Comparison of ENCODE assay signal across 1 cellular context in the genomic region with DNA sequence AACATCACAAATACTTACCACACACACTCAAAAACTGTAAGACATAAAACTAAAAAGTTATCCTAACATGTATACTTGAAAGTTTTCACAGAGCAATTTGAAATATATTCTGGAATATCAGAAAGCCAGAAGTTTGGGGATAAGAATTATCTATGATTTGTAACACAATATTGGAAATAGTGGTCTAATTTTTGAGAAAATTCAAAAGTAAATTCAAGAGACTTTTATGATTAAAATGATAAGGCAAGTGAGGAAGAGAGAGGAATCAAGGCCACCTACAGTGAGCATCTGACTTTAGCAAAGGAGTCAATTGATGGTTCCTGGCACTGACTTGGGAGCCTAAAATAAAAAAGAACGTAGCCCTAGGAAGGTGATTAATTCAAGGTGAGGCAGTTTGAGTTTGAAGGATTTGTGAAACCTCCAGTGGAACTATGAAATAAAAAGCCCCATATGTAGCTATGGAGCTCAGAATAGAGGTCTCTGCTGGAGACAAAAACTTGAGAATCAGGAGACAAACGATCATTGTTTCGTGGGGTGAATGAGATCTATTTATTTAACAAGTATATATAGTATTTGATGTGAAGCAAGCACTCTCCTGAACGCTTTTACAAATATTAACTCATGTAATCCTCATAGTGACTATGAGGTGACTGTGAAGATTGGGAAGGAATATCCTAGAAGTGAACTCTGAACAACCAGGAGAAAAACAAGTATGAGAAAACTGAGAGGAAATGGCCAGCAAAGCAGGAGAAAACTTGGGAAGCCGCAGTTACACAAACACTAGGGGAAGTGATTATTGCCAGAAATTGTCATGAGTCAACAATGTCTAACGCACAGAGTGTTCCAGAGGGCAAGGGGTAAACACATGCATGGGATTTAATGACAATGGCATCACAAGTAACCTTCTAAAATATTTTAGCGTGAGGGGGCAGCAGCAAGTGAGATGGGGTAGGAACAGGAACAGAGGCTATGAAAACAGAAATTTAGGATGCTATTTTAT.
TF ChIP-seq lines count a peak whose summit lies in the region.

No MANE protein-coding gene starts in this region.

TF ChIP-seq in HepG2, 621 proteins besides CTCF, POLR2A, EP300 and RAD21 (continued from another document and continues in another):
- no peak for TF ChIP-seq ARNT (IDR thresholded peaks at IDR 0.05)
- peak; percentile 85; the same call in 1 of the 2 replicates for TF ChIP-seq ZBTB3 (CRISPR knock-in tag; IDR thresholded peaks at IDR 0.05; ENCODE audit: borderline replicate concordance, low read depth)
- no peak for TF ChIP-seq REL (CRISPR knock-in tag; conservative IDR thresholded peaks at IDR 0.05)
- TF ChIP-seq ZSCAN30 (CRISPR knock-in tag; IDR thresholded peaks at IDR 0.05): no peak; the same call in 1 of the 2 replicates
- peak; percentile 97 for TF ChIP-seq IKZF5 (CRISPR knock-in tag; IDR thresholded peaks at IDR 0.05)
- no peak for TF ChIP-seq ZFY (CRISPR knock-in tag; IDR thresholded peaks at IDR 0.05)
- no peak; the same call in 1 of the 2 replicates for TF ChIP-seq MTA1 (CRISPR knock-in tag; IDR thresholded peaks at IDR 0.05; ENCODE audit: borderline replicate concordance)
- no peak for TF ChIP-seq ZBTB46 (CRISPR knock-in tag; IDR thresholded peaks at IDR 0.05; ENCODE audit: borderline replicate concordance)
- peak; percentile 59 for TF ChIP-seq DMAP1 (CRISPR knock-in tag; IDR thresholded peaks at IDR 0.05)
- TF ChIP-seq ZBTB26 (CRISPR knock-in tag; IDR thresholded peaks at IDR 0.05; ENCODE audit: borderline replicate concordance): peak; percentile 71; the same call in 1 of the 2 replicates
- peak; percentile 84; the same call in 1 of the 2 replicates for TF ChIP-seq ZNF607 (CRISPR knock-in tag; IDR thresholded peaks at IDR 0.05; ENCODE audit: borderline replicate concordance)
- peak; percentile 71; the same call in 1 of the 2 replicates for TF ChIP-seq SPEN (CRISPR knock-in tag; IDR thresholded peaks at IDR 0.05; ENCODE audit: low read depth)
- TF ChIP-seq, protein P1, sequence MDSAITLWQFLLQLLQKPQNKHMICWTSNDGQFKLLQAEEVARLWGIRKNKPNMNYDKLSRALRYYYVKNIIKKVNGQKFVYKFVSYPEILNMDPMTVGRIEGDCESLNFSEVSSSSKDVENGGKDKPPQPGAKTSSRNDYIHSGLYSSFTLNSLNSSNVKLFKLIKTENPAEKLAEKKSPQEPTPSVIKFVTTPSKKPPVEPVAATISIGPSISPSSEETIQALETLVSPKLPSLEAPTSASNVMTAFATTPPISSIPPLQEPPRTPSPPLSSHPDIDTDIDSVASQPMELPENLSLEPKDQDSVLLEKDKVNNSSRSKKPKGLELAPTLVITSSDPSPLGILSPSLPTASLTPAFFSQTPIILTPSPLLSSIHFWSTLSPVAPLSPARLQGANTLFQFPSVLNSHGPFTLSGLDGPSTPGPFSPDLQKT (CRISPR knock-in tag; IDR thresholded peaks at IDR 0.05; ENCODE audit: borderline replicate concordance): no peak
- peak; percentile 21; the same call in 1 of the 2 replicates for TF ChIP-seq POLR2AphosphoS5 (IDR thresholded peaks at IDR 0.05; ENCODE audit: low read depth, low read length)
- TF ChIP-seq ZNF232 (CRISPR knock-in tag; IDR thresholded peaks at IDR 0.05; ENCODE audit: borderline replicate concordance): peak; percentile 87; the same call in 1 of the 2 replicates
- TF ChIP-seq HOXA5 (CRISPR knock-in tag; IDR thresholded peaks at IDR 0.05): peak; percentile 91
- TF ChIP-seq ELF1 (CRISPR knock-in tag; IDR thresholded peaks at IDR 0.05): peak; percentile 55
- TF ChIP-seq ATF7-NPFF (CRISPR knock-in tag; IDR thresholded peaks at IDR 0.05; ENCODE audit: low read depth): 0 out of 2 replicates have a peak, but pooled peaks have one; percentile 58
- 0 out of 2 replicates have a peak, but pooled peaks have one; percentile 46 for TF ChIP-seq ZFP62 (CRISPR knock-in tag; IDR thresholded peaks at IDR 0.05)
- no peak for TF ChIP-seq ZSCAN20 (CRISPR knock-in tag; IDR thresholded peaks at IDR 0.05; ENCODE audit: borderline replicate concordance)
- TF ChIP-seq, protein P2, sequence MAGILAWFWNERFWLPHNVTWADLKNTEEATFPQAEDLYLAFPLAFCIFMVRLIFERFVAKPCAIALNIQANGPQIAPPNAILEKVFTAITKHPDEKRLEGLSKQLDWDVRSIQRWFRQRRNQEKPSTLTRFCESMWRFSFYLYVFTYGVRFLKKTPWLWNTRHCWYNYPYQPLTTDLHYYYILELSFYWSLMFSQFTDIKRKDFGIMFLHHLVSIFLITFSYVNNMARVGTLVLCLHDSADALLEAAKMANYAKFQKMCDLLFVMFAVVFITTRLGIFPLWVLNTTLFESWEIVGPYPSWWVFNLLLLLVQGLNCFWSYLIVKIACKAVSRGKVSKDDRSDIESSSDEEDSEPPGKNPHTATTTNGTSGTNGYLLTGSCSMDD (CRISPR knock-in tag; IDR thresholded peaks at IDR 0.05): no peak
- peak; percentile 89; the same call in 1 of the 2 replicates for TF ChIP-seq ZSCAN29 (CRISPR knock-in tag; conservative IDR thresholded peaks at IDR 0.05)
- TF ChIP-seq ZBTB7B (CRISPR knock-in tag; IDR thresholded peaks at IDR 0.05): peak; percentile 86
- no peak; the same call in 1 of the 2 replicates for TF ChIP-seq SP4 (CRISPR knock-in tag; IDR thresholded peaks at IDR 0.05)
- no peak for TF ChIP-seq ZNF883 (CRISPR knock-in tag; IDR thresholded peaks at IDR 0.05; ENCODE audit: not compliant biosample characterization)
- 0 out of 2 replicates have a peak, but pooled peaks have one; percentile 43 for TF ChIP-seq TBP (CRISPR knock-in tag; IDR thresholded peaks at IDR 0.05)
- 0 out of 2 replicates have a peak, but pooled peaks have one; percentile 56 for TF ChIP-seq SIN3A (IDR thresholded peaks at IDR 0.05; ENCODE audit: borderline replicate concordance, low read depth, low read length)
- peak; percentile 65; the same call in 1 of the 2 replicates for TF ChIP-seq GLI4 (CRISPR knock-in tag; IDR thresholded peaks at IDR 0.05; ENCODE audit: borderline replicate concordance)
- TF ChIP-seq ZNF552 (CRISPR knock-in tag; IDR thresholded peaks at IDR 0.05; ENCODE audit: borderline replicate concordance): no peak; the same call in 1 of the 2 replicates
- no peak for TF ChIP-seq HNRNPK (IDR thresholded peaks at IDR 0.05; ENCODE audit: low read depth, low read length, poor library complexity, severe bottlenecking)
- TF ChIP-seq NR2F1 (CRISPR knock-in tag; IDR thresholded peaks at IDR 0.05): peak; percentile 94 to 95
- TF ChIP-seq MTF2 (CRISPR knock-in tag; IDR thresholded peaks at IDR 0.05; ENCODE audit: borderline replicate concordance): no peak
- no peak for TF ChIP-seq ZNF563 (CRISPR knock-in tag; IDR thresholded peaks at IDR 0.05)
- TF ChIP-seq GTF3A (CRISPR knock-in tag; conservative IDR thresholded peaks at IDR 0.05): 0 out of 2 replicates have a peak, but pooled peaks have one; percentile 24
- no peak for TF ChIP-seq MXI1 (IDR thresholded peaks at IDR 0.05; ENCODE audit: borderline replicate concordance, low read depth, low read length)
- 0 out of 2 replicates have a peak, but pooled peaks have one; percentile 50 for TF ChIP-seq ZNF558 (CRISPR knock-in tag; IDR thresholded peaks at IDR 0.05; ENCODE audit: borderline replicate concordance)
- no peak for TF ChIP-seq WIZ (CRISPR knock-in tag; IDR thresholded peaks at IDR 0.05)
- TF ChIP-seq ZNF430 (CRISPR knock-in tag; IDR thresholded peaks at IDR 0.05): peak; percentile 78; the same call in 1 of the 2 replicates
- no peak for TF ChIP-seq GPN1 (CRISPR knock-in tag; IDR thresholded peaks at IDR 0.05; ENCODE audit: borderline replicate concordance)
- peak; percentile 68; the same call in 1 of the 2 replicates for TF ChIP-seq SMYD3 (CRISPR knock-in tag; IDR thresholded peaks at IDR 0.05)
- peak; percentile 88 for TF ChIP-seq TP53 (CRISPR knock-in tag; conservative IDR thresholded peaks at IDR 0.05)
- peak; percentile 93 for TF ChIP-seq DNMT3B (CRISPR knock-in tag; conservative IDR thresholded peaks at IDR 0.05)
- TF ChIP-seq ZNF264 (CRISPR knock-in tag; IDR thresholded peaks at IDR 0.05): peak; percentile 86; the same call in 1 of the 2 replicates
- TF ChIP-seq ZNF251 (CRISPR knock-in tag; IDR thresholded peaks at IDR 0.05): no peak
- 0 out of 2 replicates have a peak, but pooled peaks have one; percentile 54 for TF ChIP-seq NAIF1 (CRISPR knock-in tag; IDR thresholded peaks at IDR 0.05; ENCODE audit: borderline replicate concordance)
- TF ChIP-seq ZNF567 (CRISPR knock-in tag; IDR thresholded peaks at IDR 0.05; ENCODE audit: borderline replicate concordance): no peak
- TF ChIP-seq SRF (IDR thresholded peaks at IDR 0.05; ENCODE audit: low read depth, low read length): peak; percentile 18; the same call in 1 of the 2 replicates
- TF ChIP-seq KLF9 (CRISPR knock-in tag; IDR thresholded peaks at IDR 0.05; ENCODE audit: low read depth): 0 out of 2 replicates have a peak, but pooled peaks have one; percentile 54
- TF ChIP-seq TAF1 (CRISPR knock-in tag; IDR thresholded peaks at IDR 0.05): no peak
- no peak for TF ChIP-seq HNRNPLL (IDR thresholded peaks at IDR 0.05; ENCODE audit: low read depth, low read length, poor library complexity, severe bottlenecking)
- peak; percentile 73 for TF ChIP-seq RBM22 (optimal IDR thresholded peaks at IDR 0.05; ENCODE audit: low read length)
- TF ChIP-seq RXRA (CRISPR knock-in tag; IDR thresholded peaks at IDR 0.05): peak; percentile 83; the same call in 1 of the 2 replicates
- TF ChIP-seq KLF15 (CRISPR knock-in tag; IDR thresholded peaks at IDR 0.05; ENCODE audit: borderline replicate concordance): peak; percentile 53; the same call in 1 of the 2 replicates
- peak; percentile 53; the same call in 1 of the 2 replicates for TF ChIP-seq MXD4 (CRISPR knock-in tag; IDR thresholded peaks at IDR 0.05)
- TF ChIP-seq FIP1L1 (IDR thresholded peaks at IDR 0.05; ENCODE audit: borderline replicate concordance, insufficient read depth, low read depth, low read length): no peak
- TF ChIP-seq ZBTB21 (CRISPR knock-in tag; IDR thresholded peaks at IDR 0.05): peak; percentile 31; the same call in 1 of the 2 replicates
- TF ChIP-seq ZNF7 (CRISPR knock-in tag; IDR thresholded peaks at IDR 0.05): no peak
- no peak; the same call in 1 of the 2 replicates for TF ChIP-seq ZNF639 (CRISPR knock-in tag; conservative IDR thresholded peaks at IDR 0.05)
- no peak; the same call in 1 of the 2 replicates for TF ChIP-seq ZBTB38 (CRISPR knock-in tag; IDR thresholded peaks at IDR 0.05)
- TF ChIP-seq ZBTB14 (CRISPR knock-in tag; IDR thresholded peaks at IDR 0.05): no peak
- no peak for TF ChIP-seq YY1 (IDR thresholded peaks at IDR 0.05; ENCODE audit: insufficient read depth, insufficient replicate concordance, low read depth, low read length)
- TF ChIP-seq ETV6 (CRISPR knock-in tag; conservative IDR thresholded peaks at IDR 0.05): peak; percentile 75; the same call in 1 of the 2 replicates
- TF ChIP-seq MBD4 (IDR thresholded peaks at IDR 0.05; ENCODE audit: borderline replicate concordance, low read length): peak; percentile 98
